ENCODE assay signal across 10 cellular contexts in genomic region chr7:24653316-24654085, GRCh38.
A peak's percentile ranks its signal among the peaks of the same experiment; 100 is the strongest.
DNase-seq lines count a peak whose midpoint lies in the region; ATAC-seq, FAIRE-seq and TF ChIP-seq lines count a peak whose summit lies in the region.
"Had no signal": no experiment of that assay in that cellular context is flagged by ENCODE, and none has a peak within 500 bp of the region (broad histone marks: within the 10 kb centered on the region; RNA-seq: fewer than 3 reads in every experiment).

No MANE protein-coding gene starts in this region.

- intact Hi-C loops in heart right ventricle (cut with DNase I) (loop anchor here in 1 of 10 donors (10.0 kb wide), 1 partner anchor 61 kb away; no protein-coding TSS in a partner anchor), left ventricle myocardium superior (cut with micrococcal nuclease) (no loop called here), aorta (cut with DNase I) (no loop called here)

- TF ChIP-seq CTCF in heart right ventricle (IDR thresholded peaks at IDR 0.05), result no peak
- no peak for TF ChIP-seq CTCF in keratinocyte (optimal IDR thresholded peaks at IDR 0.05 in 1 of 3, IDR thresholded peaks at IDR 0.05 in 1 of 3, conservative IDR thresholded peaks at IDR 0.05 in 1 of 3; ENCODE audit: extremely low read depth in 1 of 3, insufficient read depth in 2 of 3, low read length in 3 of 3)

- H3K4me3 ChIP-seq in heart right ventricle, result peak overlapping the region in 6 of 10 donors; percentile 9 to 36 (median 34)
- H3K4me3 ChIP-seq in keratinocyte (ENCODE audit: control insufficient read depth in 2 of 3, extremely low read depth in 1 of 3, insufficient read depth in 2 of 3, low read depth in 1 of 3, low read length in 3 of 3), result peak overlapping the region in 1 of 3 experiments; percentile 26
- peak overlapping the region; percentile 36 to 64 for H3K4me3 ChIP-seq in aorta (ENCODE audit: low read length in 2 of 2)
- H3K4me3 ChIP-seq: cardiac muscle cell, SJCRH30 had no signal

- no peaks in the 10 kb centered on the region for H3K79me2 ChIP-seq in keratinocyte (ENCODE audit: control insufficient read depth, insufficient read depth, low read length)

- H3K4me1 ChIP-seq in heart right ventricle, result peaks cover 0 to 6% (median 0%) of the 10 kb centered on the region in 9 donors
- peaks cover 4% of the 10 kb centered on the region for H3K4me1 ChIP-seq in keratinocyte (ENCODE audit: control insufficient read depth, extremely low read depth, insufficient read depth, low read length)
- no peaks in the 10 kb centered on the region for H3K4me1 ChIP-seq in aorta (ENCODE audit: control insufficient read depth in 1 of 2, insufficient read depth in 2 of 2, low read length in 2 of 2)
- H3K4me1 ChIP-seq: SJCRH30 had no signal

- dilution Hi-C loops in keratinocyte (cut with MboI; ENCODE audit: extremely low pct_ligation_motif_present, low sequenced_read_pairs), result no loop called here

- no peaks in the 10 kb centered on the region for H3K27me3 ChIP-seq in heart right ventricle
- H3K27me3 ChIP-seq in keratinocyte (ENCODE audit: control insufficient read depth, extremely low read depth, insufficient read depth, low read length), result no peaks in the 10 kb centered on the region
- no peaks in the 10 kb centered on the region for H3K27me3 ChIP-seq in aorta (ENCODE audit: control insufficient read depth in 1 of 2, insufficient read depth in 2 of 2, low read length in 1 of 2)
- H3K27me3 ChIP-seq: cardiac muscle cell, SJCRH30 had no signal

- no peaks in the 10 kb centered on the region for H3K9me3 Mint-ChIP-seq in activated T-helper 17 cell treated with anti-CD3 and anti-CD28 coated beads, Interleukin-2, amount 50 U/mL, for 72 hours

- H3K9me3 ChIP-seq in heart right ventricle (no peaks in the 10 kb centered on the region), keratinocyte (ENCODE audit: control insufficient read depth, low read depth, low read length) (no peaks in the 10 kb centered on the region), aorta (ENCODE audit: control insufficient read depth, low read length) (no peaks in the 10 kb centered on the region)
- H3K9me3 ChIP-seq: SJCRH30 had no signal

- H2AFZ ChIP-seq in keratinocyte (ENCODE audit: control insufficient read depth, low read length), result no peak overlapping the region

- H3K27me3 Mint-ChIP-seq in activated T-helper 17 cell treated with anti-CD3 and anti-CD28 coated beads, Interleukin-2, amount 50 U/mL, for 72 hours, result no peaks in the 10 kb centered on the region

- H3K4me1 Mint-ChIP-seq in activated T-helper 17 cell treated with anti-CD3 and anti-CD28 coated beads, Interleukin-2, amount 50 U/mL, for 72 hours, result peaks cover 3% of the 10 kb centered on the region

- H3K4me3 Mint-ChIP-seq in activated T-helper 17 cell treated with anti-CD3 and anti-CD28 coated beads, Interleukin-2, amount 50 U/mL, for 72 hours, result peak overlapping the region; percentile 25

- WGBS in heart right ventricle, 2 donors, result 64 to 79% methylated on average over 4 of the region's 4 CpGs
- 29 to 41% methylated on average over 4 of the region's 4 CpGs for WGBS in aorta, 2 donors

- peaks cover 6% of the 10 kb centered on the region for H3K36me3 Mint-ChIP-seq in activated T-helper 17 cell treated with anti-CD3 and anti-CD28 coated beads, Interleukin-2, amount 50 U/mL, for 72 hours (ENCODE audit: low read depth)

- FAIRE-seq in keratinocyte (lab: Jason Lieb, UNC), result peak; percentile 48

- no peak for DNase-seq in heart right ventricle
- DNase-seq in left ventricle myocardium superior, result no peak
- DNase-seq in keratinocyte (ENCODE audit: low read depth, low spot score), result no peak
- no peak for DNase-seq in aorta
- DNase-seq in NCI-H2107 (lab: John Stamatoyannopoulos, UW), result no peak
- DNase-seq in NCI-H1105 treated with DMSO at 0.1 percent for 48 hours (lab: John Stamatoyannopoulos, UW), result no peak
- DNase-seq: SJCRH30 had no signal

- H3K4me2 ChIP-seq in keratinocyte (ENCODE audit: control insufficient read depth, extremely low read depth, insufficient read depth, low read depth, low read length), result peak overlapping the region; percentile 51

- H3K36me3 ChIP-seq in heart right ventricle (no peaks in the 10 kb centered on the region), keratinocyte (ENCODE audit: control insufficient read depth in 2 of 2, extremely low read depth in 1 of 2, insufficient read depth in 2 of 2, low read length in 2 of 2) (no peaks in the 10 kb centered on the region), aorta (ENCODE audit: control insufficient read depth in 1 of 2, insufficient read depth in 2 of 2, low read length in 1 of 2) (no peaks in the 10 kb centered on the region)
- H3K36me3 ChIP-seq: cardiac muscle cell had no signal

- H4K20me1 ChIP-seq in keratinocyte (ENCODE audit: control insufficient read depth, extremely low read depth, insufficient read depth, low read length), result no peaks in the 10 kb centered on the region

- no peak overlapping the region for H3K9ac ChIP-seq in keratinocyte (ENCODE audit: control insufficient read depth, extremely low read depth, insufficient read depth, low read length)

- H3K27ac ChIP-seq in heart right ventricle (peak overlapping the region in 1 of 10 donors; percentile 26), keratinocyte (ENCODE audit: control insufficient read depth, insufficient read depth, low read length) (no peak overlapping the region), aorta (ENCODE audit: low read depth in 1 of 2, low read length in 2 of 2) (no peak overlapping the region)
- H3K27ac ChIP-seq: cardiac muscle cell, SJCRH30 had no signal

- ATAC-seq in heart right ventricle (no peak), left ventricle myocardium superior (no peak), aorta (ENCODE audit: low FRiP score) (no peak), HG03521 (IDR thresholded peaks at IDR 0.05; ENCODE audit: unreplicated experiment) (no peak)
- no peak for ATAC-seq in activated T-helper 17 cell treated with anti-CD3 and anti-CD28 coated beads, Interleukin-2, amount 50 U/mL, for 72 hours (replicated peaks)

- H3K9me1 ChIP-seq in keratinocyte (ENCODE audit: control insufficient read depth, extremely low read depth, insufficient read depth, low read length), result no peaks in the 10 kb centered on the region

- H3K27ac Mint-ChIP-seq in activated T-helper 17 cell treated with anti-CD3 and anti-CD28 coated beads, Interleukin-2, amount 50 U/mL, for 72 hours, result no peak overlapping the region
